In genomic region chr15:69608661-69609060, GRCh38 we compare ENCODE assay signal across 12 cellular contexts.
DNase-seq lines count a peak whose midpoint lies in the region; ATAC-seq and TF ChIP-seq lines count a peak whose summit lies in the region.
"Had no signal": no experiment of that assay in that cellular context is flagged by ENCODE, and none has a peak within 500 bp of the region (broad histone marks: within the 10 kb centered on the region; RNA-seq: fewer than 3 reads in every experiment).

No MANE protein-coding gene starts in this region.

- 94% methylated on average over 3 of the region's 4 CpGs; no CpG with 5 or more reads in 1 of the 2 experiments for WGBS in endodermal cell (ENCODE audit: insufficient coverage in 1 of 2, insufficient read length in 1 of 2), 2 experiments

- no peak overlapping the region for H3K27ac Mint-ChIP-seq in endodermal cell

- H3K9me3 ChIP-seq in SJSA1 (replicated peaks) (no peaks in the 10 kb centered on the region), endodermal cell (ENCODE audit: control insufficient read depth, low read length) (no peaks in the 10 kb centered on the region)
- H3K9me3 ChIP-seq: Caco-2 had no signal

- peaks cover 36% of the 10 kb centered on the region for H3K4me1 Mint-ChIP-seq in endodermal cell

- no peak for ATAC-seq in GM18907 (IDR thresholded peaks at IDR 0.05; ENCODE audit: unreplicated experiment)
- ATAC-seq: HepG2 had no signal

- peaks cover 39% of the 10 kb centered on the region for H3K27me3 Mint-ChIP-seq in endodermal cell (ENCODE audit: insufficient read depth)

- H3K27me3 ChIP-seq in SJSA1 (replicated peaks) = no peaks in the 10 kb centered on the region
- H3K27me3 ChIP-seq in endodermal cell (ENCODE audit: control insufficient read depth, insufficient read depth, low read length, poor library complexity, severe bottlenecking) = peaks cover 4% of the 10 kb centered on the region

- H3K36me3 ChIP-seq in SJSA1 (no peaks in the 10 kb centered on the region), endodermal cell (ENCODE audit: control insufficient read depth, insufficient read depth, low read length) (no peaks in the 10 kb centered on the region)

- DNase-seq in activated CD8-positive, alpha-beta memory T cell treated with anti-CD3 and anti-CD28 coated beads for 24 hours = peak; percentile 26
- DNase-seq in activated CD8-positive, alpha-beta memory T cell treated with anti-CD3 and anti-CD28 coated beads, Interleukin-2, amount 50 U/mL, for 48 hours = no peak
- peak in 1 of 2 experiments; percentile 13 for DNase-seq in SJSA1 (ENCODE audit: low read depth in 1 of 2, low spot score in 2 of 2)
- peak; percentile 29 for DNase-seq in endodermal cell
- DNase-seq in ureter (ENCODE audit: low spot score) = peak; percentile 18
- DNase-seq in activated CD4-positive, alpha-beta T cell treated with anti-CD3 and anti-CD28 coated beads for 4 hours = no peak
- DNase-seq: CD8-positive, alpha-beta memory T cell; GF-D8 had no signal

- TF ChIP-seq CTCF in endodermal cell (conservative IDR thresholded peaks at IDR 0.05) = no peak

- H3K4me1 ChIP-seq in SJSA1 (replicated peaks) = peaks cover 19% of the 10 kb centered on the region
- H3K4me1 ChIP-seq in endodermal cell (ENCODE audit: control insufficient read depth, insufficient read depth, low read length) = peaks cover 4% of the 10 kb centered on the region
- H3K4me1 ChIP-seq: Caco-2 had no signal

- no peaks in the 10 kb centered on the region for H3K36me3 Mint-ChIP-seq in endodermal cell (ENCODE audit: low read depth)
- H3K36me3 Mint-ChIP-seq: CD8-positive, alpha-beta memory T cell had no signal

- H3K9ac ChIP-seq in endodermal cell (ENCODE audit: extremely low read depth, low read length, poor library complexity, severe bottlenecking) = no peak overlapping the region

- peaks cover 1% of the 10 kb centered on the region for H3K9me3 Mint-ChIP-seq in endodermal cell
- H3K9me3 Mint-ChIP-seq: CD8-positive, alpha-beta memory T cell had no signal

- no peak overlapping the region for H3K4me3 Mint-ChIP-seq in endodermal cell
- H3K4me3 Mint-ChIP-seq: CD8-positive, alpha-beta memory T cell had no signal

- H3K27ac ChIP-seq in SJSA1 (peak overlapping the region; percentile 23; the same call in 1 of the 2 replicates), endodermal cell (ENCODE audit: low read depth, low read length) (no peak overlapping the region)
- H3K27ac ChIP-seq: 22Rv1 had no signal

- H3K4me3 ChIP-seq in SJSA1 = no peak overlapping the region
- H3K4me3 ChIP-seq in endodermal cell (ENCODE audit: low read length) = no peak overlapping the region

Comparison
In these comparisons a context has a peak if more than half of its experiments do, and no peak if none do; other contexts are left out.
1. DNase-seq: peak in activated CD8-positive, alpha-beta memory T cell treated with anti-CD3 and anti-CD28 coated beads for 24 hours (single experiment), endodermal cell (single experiment) and ureter (single experiment); none in activated CD8-positive, alpha-beta memory T cell treated with anti-CD3 and anti-CD28 coated beads, Interleukin-2, amount 50 U/mL, for 48 hours (single experiment) and activated CD4-positive, alpha-beta T cell treated with anti-CD3 and anti-CD28 coated beads for 4 hours (0 of 2).